12 cellular contexts compared by ENCODE assay signal in the genomic region with DNA sequence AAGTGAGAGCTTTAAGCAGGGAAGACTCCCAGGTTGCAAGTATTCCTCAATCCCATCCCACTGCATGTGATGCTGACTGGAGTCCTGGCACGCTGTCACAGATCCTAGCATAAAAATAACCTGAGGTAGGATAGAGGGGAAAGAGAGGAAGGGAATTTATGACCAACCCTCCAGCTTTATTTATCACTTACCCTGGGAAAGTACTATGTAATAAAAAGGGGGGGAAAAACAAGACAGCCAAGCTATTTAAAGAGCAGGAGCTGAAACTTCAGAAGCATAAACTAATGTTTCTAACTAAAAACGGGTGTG.
DNase-seq lines count a peak whose midpoint lies in the region; ATAC-seq and TF ChIP-seq lines count a peak whose summit lies in the region.
"Had no signal": no experiment of that assay in that cellular context is flagged by ENCODE, and none has a peak within 500 bp of the region (broad histone marks: within the 10 kb centered on the region; RNA-seq: fewer than 3 reads in every experiment).

No MANE protein-coding gene starts in this region.

- H3K36me3 ChIP-seq in heart right ventricle (no peaks in the 10 kb centered on the region), upper lobe of left lung (no peaks in the 10 kb centered on the region)

- H3K4me1 Mint-ChIP-seq in MCF 10A (ENCODE audit: insufficient read depth, unreplicated experiment) = no peaks in the 10 kb centered on the region
- H3K4me1 Mint-ChIP-seq in activated T-helper 17 cell treated with anti-CD3 and anti-CD28 coated beads, Interleukin-2, amount 50 U/mL, for 72 hours = no peaks in the 10 kb centered on the region

- BruUV-seq in MCF 10A (replicated peaks; lab: Mats Ljungman, UMichigan) = no TSS peak

- no peaks in the 10 kb centered on the region for H3K36me3 Mint-ChIP-seq in MCF 10A (ENCODE audit: insufficient read depth, unreplicated experiment)
- H3K36me3 Mint-ChIP-seq in activated T-helper 17 cell treated with anti-CD3 and anti-CD28 coated beads, Interleukin-2, amount 50 U/mL, for 72 hours (ENCODE audit: low read depth) = no peaks in the 10 kb centered on the region
- H3K36me3 Mint-ChIP-seq: CD8-positive, alpha-beta T cell had no signal

- DNase-seq in dermis blood vessel endothelial cell (peak; percentile 15), heart right ventricle (peak in 1 of 2 donors; percentile 42), myocyte (ENCODE audit: low read depth) (peak; percentile 13), MCF 10A (ENCODE audit: unreplicated experiment) (no peak), upper lobe of left lung (no peak)
- DNase-seq: CD8-positive, alpha-beta T cell; DMS 273 treated with DMSO at 0.1 percent for 48 hours; NCI-H1436 treated with DMSO at 0.1 percent for 48 hours; NCI-H2227 treated with DMSO at 0.1 percent for 48 hours; NCI-H524 treated with DMSO at 0.1 percent for 48 hours had no signal

- H3K9me3 ChIP-seq in heart right ventricle (no peaks in the 10 kb centered on the region), upper lobe of left lung (no peaks in the 10 kb centered on the region)

- peak; percentile 42 to 87 (median 69) for ATAC-seq in heart right ventricle
- ATAC-seq in activated T-helper 17 cell treated with anti-CD3 and anti-CD28 coated beads, Interleukin-2, amount 50 U/mL, for 72 hours (replicated peaks) = no peak
- ATAC-seq in GM21737 (IDR thresholded peaks at IDR 0.05; ENCODE audit: unreplicated experiment) = no peak
- ATAC-seq in upper lobe of left lung (ENCODE audit: low FRiP score in 2 of 2) = no peak
- ATAC-seq: CD8-positive, alpha-beta T cell had no signal

- POLR2A ChIA-PET in MCF 10A (lab: Yijun Ruan, JAX) = no interaction called here

- no peak overlapping the region for H3K27ac Mint-ChIP-seq in MCF 10A (ENCODE audit: low read depth, unreplicated experiment)
- no peak overlapping the region for H3K27ac Mint-ChIP-seq in activated T-helper 17 cell treated with anti-CD3 and anti-CD28 coated beads, Interleukin-2, amount 50 U/mL, for 72 hours
- H3K27ac Mint-ChIP-seq: CD8-positive, alpha-beta T cell had no signal

- no peaks in the 10 kb centered on the region for H3K27me3 ChIP-seq in heart right ventricle
- H3K27me3 ChIP-seq in upper lobe of left lung = no peaks in the 10 kb centered on the region

- TF ChIP-seq EP300 in upper lobe of left lung (IDR thresholded peaks at IDR 0.05) = no peak

- no peaks in the 10 kb centered on the region for H3K27me3 Mint-ChIP-seq in MCF 10A (ENCODE audit: insufficient read depth, unreplicated experiment)
- no peaks in the 10 kb centered on the region for H3K27me3 Mint-ChIP-seq in activated T-helper 17 cell treated with anti-CD3 and anti-CD28 coated beads, Interleukin-2, amount 50 U/mL, for 72 hours

- intact Hi-C loops in heart right ventricle (cut with DNase I) = no loop called here
- intact Hi-C loops in MCF 10A (cut with micrococcal nuclease) = no loop called here

- H3K4me3 ChIP-seq in heart right ventricle (no peak overlapping the region), upper lobe of left lung (no peak overlapping the region)

- WGBS in heart right ventricle, 2 donors = 36 to 48% methylated on average over 2 of the region's 2 CpGs
- 72 to 83% methylated on average over 2 of the region's 2 CpGs for WGBS in upper lobe of left lung, 2 donors

- H3K4me1 ChIP-seq in heart right ventricle = peaks cover 3 to 81% (median 40%) of the 10 kb centered on the region in 9 donors
- peaks cover 0 to 2% (median 0%) of the 10 kb centered on the region in 4 donors for H3K4me1 ChIP-seq in upper lobe of left lung

- H3K27ac ChIP-seq in heart right ventricle = peak overlapping the region in 8 of 10 donors; percentile 9 to 68 (median 34)
- H3K27ac ChIP-seq in upper lobe of left lung = no peak overlapping the region

- H3K9me3 Mint-ChIP-seq in MCF 10A (ENCODE audit: unreplicated experiment) = no peaks in the 10 kb centered on the region
- H3K9me3 Mint-ChIP-seq in activated T-helper 17 cell treated with anti-CD3 and anti-CD28 coated beads, Interleukin-2, amount 50 U/mL, for 72 hours = peaks cover under 1% of the 10 kb centered on the region
- H3K9me3 Mint-ChIP-seq: CD8-positive, alpha-beta T cell had no signal

- no peak overlapping the region for H3K4me3 Mint-ChIP-seq in MCF 10A (ENCODE audit: unreplicated experiment)
- no peak overlapping the region for H3K4me3 Mint-ChIP-seq in activated T-helper 17 cell treated with anti-CD3 and anti-CD28 coated beads, Interleukin-2, amount 50 U/mL, for 72 hours
- H3K4me3 Mint-ChIP-seq: CD8-positive, alpha-beta T cell had no signal

- no peak for TF ChIP-seq CTCF in heart right ventricle (IDR thresholded peaks at IDR 0.05)
- TF ChIP-seq CTCF in MCF 10A (IDR thresholded peaks at IDR 0.05; ENCODE audit: unreplicated experiment) = no peak
- no peak for TF ChIP-seq CTCF in upper lobe of left lung (IDR thresholded peaks at IDR 0.05)

- TF ChIP-seq POLR2A in upper lobe of left lung (IDR thresholded peaks at IDR 0.05) = no peak

- CTCF ChIA-PET in MCF 10A (lab: Yijun Ruan, JAX) = interaction anchor here (0.9 kb wide), 1 partner anchor 10 kb away, joined by 4 read pairs; no protein-coding TSS in a partner anchor

Comparison
In these comparisons a context has a peak if more than half of its experiments do, and no peak if none do; other contexts are left out.
1. DNase-seq: peak in dermis blood vessel endothelial cell (single experiment) and myocyte (single experiment); none in MCF 10A (single experiment) and upper lobe of left lung (0 of 2).
2. ATAC-seq: peak in heart right ventricle (8 of 8); none in activated T-helper 17 cell treated with anti-CD3 and anti-CD28 coated beads, Interleukin-2, amount 50 U/mL, for 72 hours (single experiment), GM21737 (single experiment) and upper lobe of left lung (0 of 2).
3. H3K27ac ChIP-seq: peak in heart right ventricle (8 of 10); none in upper lobe of left lung (0 of 4).